8 cellular contexts compared by ENCODE assay signal in the genomic region with DNA sequence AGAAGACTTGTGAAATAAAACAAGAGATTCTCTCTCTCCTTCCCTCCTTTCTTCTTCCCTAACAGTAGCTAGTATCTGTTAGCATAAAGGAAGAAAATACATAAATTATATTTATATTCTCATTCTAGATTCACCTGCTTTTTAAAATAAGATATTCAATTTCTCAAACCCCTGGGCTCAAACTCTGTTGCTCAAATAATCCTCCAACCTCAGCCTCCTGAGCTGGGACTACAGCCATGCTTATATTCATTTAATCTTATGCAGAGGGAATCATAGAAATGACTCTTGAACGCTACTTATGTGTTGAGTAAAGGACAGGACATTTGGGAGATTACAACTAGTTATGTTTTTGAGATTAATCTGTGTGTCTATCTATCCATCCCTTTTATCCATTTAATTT. TPM values are rescaled to one million over a fixed set of nuclear protein-coding genes. Genes with fewer than 3 reads are reported as not detected.
"Had no signal": no experiment of that assay in that cellular context is flagged by ENCODE, and none has a peak within 500 bp of the region (broad histone marks: within the 10 kb centered on the region; RNA-seq: fewer than 3 reads in every experiment).

No MANE protein-coding gene starts in this region.

- H3K4me2 ChIP-seq: KMS-11 had no signal

- ATAC-seq: HepG2 had no signal

- DNase-seq: IMR-90, KBM-7, KG1 had no signal

- H3K9ac ChIP-seq: KMS-11 had no signal

- FAIRE-seq: HepG2, HTR-8/SVneo had no signal

- H3K27ac ChIP-seq: HL-60, KMS-11 had no signal

RNA-seq across cellular contexts. Expression of gene GPC5, which starts 56.2 kb away (rescaled TPM):
- total RNA-seq: HT-29 had no signal
